Comparison of ENCODE assay signal across 14 cellular contexts in the genomic region with DNA sequence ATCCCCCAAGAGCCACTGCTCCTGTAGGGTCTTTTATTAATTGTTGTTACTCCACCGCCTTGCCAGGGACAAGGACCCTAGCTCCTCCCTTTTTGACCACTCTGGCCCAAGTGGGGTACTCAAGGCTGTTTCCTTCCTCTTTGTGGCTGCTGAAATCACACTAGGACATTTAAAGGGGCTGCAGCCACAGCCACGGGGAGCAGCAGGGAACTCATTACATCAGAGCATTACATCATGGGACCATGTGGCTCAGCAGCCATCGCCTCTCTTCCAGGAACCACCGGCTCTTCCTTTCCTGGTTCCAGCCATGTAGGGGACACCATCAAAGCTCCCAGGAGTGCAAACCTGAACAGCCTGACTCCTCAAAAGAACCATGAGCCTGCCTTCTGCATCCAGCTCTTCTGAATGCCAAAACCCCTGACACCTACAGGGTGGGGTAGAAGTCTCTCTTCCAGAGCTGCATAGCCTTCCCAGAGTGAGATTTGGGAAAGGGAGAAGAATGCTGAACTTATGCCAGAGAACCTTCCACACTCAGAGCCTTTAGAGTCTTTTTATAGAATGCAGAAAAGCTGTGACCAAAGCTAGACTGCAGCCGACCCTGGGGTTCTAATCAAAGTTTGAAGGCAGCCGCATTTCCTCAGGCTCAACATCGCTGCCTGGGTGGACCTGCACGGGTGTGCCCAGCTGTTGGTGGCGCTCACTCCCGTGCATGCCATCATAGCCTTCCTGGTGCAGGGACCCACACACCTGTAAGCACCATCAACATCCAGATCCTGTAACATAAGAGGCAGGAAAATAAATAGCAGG.
DNase-seq lines count a peak whose midpoint lies in the region; ATAC-seq and TF ChIP-seq lines count a peak whose summit lies in the region.
"Had no signal": no experiment of that assay in that cellular context is flagged by ENCODE, and none has a peak within 500 bp of the region (broad histone marks: within the 10 kb centered on the region; RNA-seq: fewer than 3 reads in every experiment).

No MANE protein-coding gene starts in this region.

- 43% methylated on average over 10 of the region's 10 CpGs for WGBS in esophagus muscularis mucosa
- WGBS in trophoblast cell (ENCODE audit: extremely low coverage, insufficient coverage, insufficient read length), result no CpG with 5 or more reads among the region's 10 CpGs

- CTCF ChIA-PET in CD4-positive, alpha-beta T cell (lab: Charles Lee), result no interaction called here

- H3K27me3 ChIP-seq in esophagus muscularis mucosa (no peaks in the 10 kb centered on the region), trophoblast cell (ENCODE audit: insufficient read depth, low read length) (no peaks in the 10 kb centered on the region), osteoblast (ENCODE audit: insufficient read depth, low read length) (no peaks in the 10 kb centered on the region)
- no peaks in the 10 kb centered on the region for H3K27me3 ChIP-seq in CD4-positive, alpha-beta T cell (ENCODE audit: control insufficient read depth, insufficient read depth, low read length)
- H3K27me3 ChIP-seq: colonic mucosa had no signal

- no peak overlapping the region for H2BK120ac ChIP-seq in trophoblast cell (ENCODE audit: insufficient read depth, low read length, poor library complexity)

- H3K18ac ChIP-seq in trophoblast cell (ENCODE audit: low read length), result no peak overlapping the region

- no peaks in the 10 kb centered on the region for H3K4me1 Mint-ChIP-seq in CD4-positive, alpha-beta T cell (ENCODE audit: low read depth)

- TF ChIP-seq CTCF in esophagus muscularis mucosa (IDR thresholded peaks at IDR 0.05) (no peak), osteoblast (IDR thresholded peaks at IDR 0.05; ENCODE audit: extremely low read depth, low read depth, low read length) (no peak)
- no peak for TF ChIP-seq CTCF in CD4-positive, alpha-beta T cell (IDR thresholded peaks at IDR 0.05)

- H3K14ac ChIP-seq in trophoblast cell (ENCODE audit: low read length), result no peak overlapping the region

- no peaks in the 10 kb centered on the region for H3K27me3 Mint-ChIP-seq in CD4-positive, alpha-beta T cell

- no peak overlapping the region for H2AK5ac ChIP-seq in trophoblast cell (ENCODE audit: low read length)

- H4K20me1 ChIP-seq in osteoblast (ENCODE audit: insufficient read depth, low read length), result no peaks in the 10 kb centered on the region

- no peak overlapping the region for H3K23ac ChIP-seq in trophoblast cell (ENCODE audit: low read length)

- H3K27ac ChIP-seq in esophagus muscularis mucosa (replicated peaks in 1 of 4) (peak overlapping the region in 3 of 4 donors; percentile 50 to 60 (median 58)), trophoblast cell (ENCODE audit: low read depth, low read length) (no peak overlapping the region), osteoblast (ENCODE audit: low read depth, low read length) (no peak overlapping the region)
- no peak overlapping the region for H3K27ac ChIP-seq in CD4-positive, alpha-beta T cell (ENCODE audit: low read depth, low read length)
- H3K27ac ChIP-seq: colonic mucosa had no signal

- H3K4ac ChIP-seq in trophoblast cell (ENCODE audit: low read depth, low read length), result no peak overlapping the region

- H3K4me2 ChIP-seq in trophoblast cell (ENCODE audit: low read length) (no peak overlapping the region), osteoblast (ENCODE audit: insufficient read depth, low read length) (no peak overlapping the region)

- intact Hi-C loops in esophagus muscularis mucosa (cut with DNase I), result no loop called here
- intact Hi-C loops in CD4-positive, alpha-beta T cell (cut with DNase I, micrococcal nuclease), result no loop called here

- no peak overlapping the region for H2BK12ac ChIP-seq in trophoblast cell (ENCODE audit: low read length)

- H3K4me3 ChIP-seq in esophagus muscularis mucosa (no peak overlapping the region), trophoblast cell (ENCODE audit: low read depth, low read length) (no peak overlapping the region), osteoblast (ENCODE audit: insufficient read depth, low read length) (no peak overlapping the region)
- H3K4me3 ChIP-seq: colonic mucosa, thoracic aorta had no signal

- peaks cover 4% of the 10 kb centered on the region for H3K79me1 ChIP-seq in trophoblast cell (ENCODE audit: low read length)

- H3K79me2 ChIP-seq in trophoblast cell (ENCODE audit: control insufficient read depth, insufficient read depth, low read length, poor library complexity) (no peaks in the 10 kb centered on the region), osteoblast (ENCODE audit: insufficient read depth, low read length) (no peaks in the 10 kb centered on the region)

- no peak overlapping the region for H4K12ac ChIP-seq in trophoblast cell (ENCODE audit: low read depth, low read length)

- no peaks in the 10 kb centered on the region for H3K36me3 Mint-ChIP-seq in CD4-positive, alpha-beta T cell (ENCODE audit: low read depth)

- H3K36me3 ChIP-seq in esophagus muscularis mucosa (no peaks in the 10 kb centered on the region), trophoblast cell (ENCODE audit: control insufficient read depth in 1 of 2, insufficient read depth in 2 of 2, low read length in 2 of 2) (no peaks in the 10 kb centered on the region), osteoblast (ENCODE audit: insufficient read depth, low read length) (no peaks in the 10 kb centered on the region)
- H3K36me3 ChIP-seq: colonic mucosa, thoracic aorta had no signal

- H3K27ac Mint-ChIP-seq in CD4-positive, alpha-beta T cell, result no peak overlapping the region

- no peak for TF ChIP-seq POLR2A in esophagus muscularis mucosa (IDR thresholded peaks at IDR 0.05; ENCODE audit: low read depth)

- DNase-seq in NOMO-1 treated with DMSO at 0.1 percent for 48 hours (lab: John Stamatoyannopoulos, UW; ENCODE audit: unreplicated experiment), result peak; percentile 31
- no peak for DNase-seq in esophagus muscularis mucosa (ENCODE audit: extremely low spot score)
- no peak for DNase-seq in trophoblast cell
- DNase-seq in CD4-positive, alpha-beta T cell, result no peak
- DNase-seq in ecto neural progenitor cell (ENCODE audit: low spot score), result no peak
- DNase-seq in activated CD4-positive, CD25-positive, alpha-beta regulatory T cell (lab: John Stamatoyannopoulos, UW), result no peak
- DNase-seq in osteoblast (ENCODE audit: insufficient read length, low spot score, missing footprints), result no peak
- DNase-seq: activated CD4-positive, CD25-positive, alpha-beta regulatory T cell treated with anti-CD3 and anti-CD28 coated beads, Interleukin-2, amount 50 U/mL, for 72 hours; activated gamma-delta T cell; colonic mucosa; foreskin melanocyte; NCI-H1092 treated with DMSO at 0.1 percent for 48 hours had no signal

- peaks cover 31 to 64% (median 57%) of the 10 kb centered on the region in 4 donors for H3K4me1 ChIP-seq in esophagus muscularis mucosa
- peaks cover 30 to 42% of the 10 kb centered on the region in 2 experiments for H3K4me1 ChIP-seq in trophoblast cell (ENCODE audit: control insufficient read depth in 1 of 2, insufficient read depth in 2 of 2, low read length in 2 of 2)
- H3K4me1 ChIP-seq in osteoblast (ENCODE audit: insufficient read depth, low read length), result no peaks in the 10 kb centered on the region
- H3K4me1 ChIP-seq: colonic mucosa had no signal

- H3K9me3 Mint-ChIP-seq in CD4-positive, alpha-beta T cell, result no peaks in the 10 kb centered on the region

- no peak overlapping the region for H3K4me3 Mint-ChIP-seq in CD4-positive, alpha-beta T cell

- ATAC-seq in HG03159 (IDR thresholded peaks at IDR 0.05; ENCODE audit: unreplicated experiment), result peak; percentile 58
- no peak for ATAC-seq in CD4-positive, alpha-beta T cell (ENCODE audit: poor library complexity)

- H2BK5ac ChIP-seq in trophoblast cell (ENCODE audit: low read depth, low read length, poor library complexity), result no peak overlapping the region

- H2AFZ ChIP-seq in trophoblast cell (ENCODE audit: insufficient read depth, low read length, poor library complexity) (no peak overlapping the region), osteoblast (ENCODE audit: low read length) (no peak overlapping the region)

- POLR2A ChIA-PET in CD4-positive, alpha-beta T cell (lab: Charles Lee), result no interaction called here

- no peak for TF ChIP-seq EP300 in esophagus muscularis mucosa (IDR thresholded peaks at IDR 0.05)

- no peak overlapping the region for H4K8ac ChIP-seq in trophoblast cell (ENCODE audit: low read depth, low read length)

- H3K9me3 ChIP-seq in esophagus muscularis mucosa (no peaks in the 10 kb centered on the region), trophoblast cell (ENCODE audit: insufficient read depth, low read depth, low read length) (no peaks in the 10 kb centered on the region), osteoblast (ENCODE audit: low read depth, low read length) (no peaks in the 10 kb centered on the region)
- H3K9me3 ChIP-seq in CD4-positive, alpha-beta T cell (ENCODE audit: control insufficient read depth, low read length), result no peaks in the 10 kb centered on the region
- H3K9me3 ChIP-seq: colonic mucosa, thoracic aorta had no signal

- H3K9ac ChIP-seq in trophoblast cell (ENCODE audit: low read length), result no peak overlapping the region

- H4K91ac ChIP-seq in trophoblast cell (ENCODE audit: low read depth, low read length), result peak overlapping the region; percentile 7

Comparison
In these comparisons a context has a peak if more than half of its experiments do, and no peak if none do; other contexts are left out.
1. H3K27ac ChIP-seq: peak in esophagus muscularis mucosa (3 of 4); none in trophoblast cell (single experiment), CD4-positive, alpha-beta T cell (single experiment) and osteoblast (single experiment).